27 cellular contexts compared by ENCODE assay signal in the genomic region with DNA sequence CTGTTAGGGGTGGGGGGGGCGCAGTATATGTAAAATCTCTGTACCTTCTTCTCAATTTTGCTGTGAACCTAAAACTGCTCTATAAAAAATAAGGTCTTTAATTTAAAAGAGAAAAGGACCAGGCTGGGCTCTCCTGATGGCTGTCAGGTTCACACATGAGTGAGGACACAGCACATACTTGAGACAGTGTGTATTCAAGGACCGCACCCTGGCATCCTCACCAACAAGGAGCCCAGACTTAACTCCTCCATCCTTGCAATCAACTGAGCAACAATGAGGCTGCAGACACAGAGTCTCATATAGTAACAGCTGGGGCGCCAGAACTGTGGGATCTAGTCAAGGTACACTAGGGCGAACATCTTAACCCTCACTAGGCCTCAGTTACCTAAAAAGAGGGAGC. TPM values are rescaled to one million over a fixed set of nuclear protein-coding genes. Genes with fewer than 3 reads are reported as not detected.
DNase-seq lines count a peak whose midpoint lies in the region; ATAC-seq and TF ChIP-seq lines count a peak whose summit lies in the region.
"Had no signal": no experiment of that assay in that cellular context is flagged by ENCODE, and none has a peak within 500 bp of the region (broad histone marks: within the 10 kb centered on the region; RNA-seq: fewer than 3 reads in every experiment).

No MANE protein-coding gene starts in this region.

- H3K27ac Mint-ChIP-seq in MCF 10A (ENCODE audit: low read depth, unreplicated experiment) = peak overlapping the region; percentile 78
- H3K27ac Mint-ChIP-seq in memory B cell = peak overlapping the region; percentile 62
- H3K27ac Mint-ChIP-seq: activated naive CD4-positive, alpha-beta T cell treated with anti-CD3 and anti-CD28 coated beads, Interleukin-2, amount 10 ng/mL, durations not matched to agents 7 days and 5 days had no signal

- H3K36me3 ChIP-seq in breast epithelium (no peaks in the 10 kb centered on the region), RWPE2 (ENCODE audit: low read depth) (peaks cover 70% of the 10 kb centered on the region), subcutaneous abdominal adipose tissue (ENCODE audit: control insufficient read depth in 5 of 5, insufficient read depth in 5 of 5, low read length in 5 of 5) (peaks cover 0 to 53% (median 16%) of the 10 kb centered on the region in 5 donors)
- H3K36me3 ChIP-seq: colonic mucosa, prostate gland had no signal

- peaks cover 47% of the 10 kb centered on the region for H3K4me1 Mint-ChIP-seq in MCF 10A (ENCODE audit: insufficient read depth, unreplicated experiment)
- H3K4me1 Mint-ChIP-seq in memory B cell = peaks cover 63% of the 10 kb centered on the region

- intact Hi-C loops in MCF 10A (cut with micrococcal nuclease) (no loop called here), breast epithelium (cut with DNase I; ENCODE audit: low total_unique reads) (no loop called here)

- H3K9me3 ChIP-seq in breast epithelium (no peaks in the 10 kb centered on the region), RWPE2 (ENCODE audit: severe bottlenecking) (no peaks in the 10 kb centered on the region), subcutaneous abdominal adipose tissue (ENCODE audit: control insufficient read depth in 5 of 5, low read length in 5 of 5) (no peaks in the 10 kb centered on the region)
- H3K9me3 ChIP-seq: Caco-2, colonic mucosa, esophagus muscularis mucosa, prostate gland had no signal

- H3K4me3 Mint-ChIP-seq in MCF 10A (ENCODE audit: unreplicated experiment) (no peak overlapping the region), memory B cell (no peak overlapping the region)
- H3K4me3 Mint-ChIP-seq: activated naive CD4-positive, alpha-beta T cell treated with anti-CD3 and anti-CD28 coated beads, Interleukin-2, amount 10 ng/mL, durations not matched to agents 7 days and 5 days; H9; immature natural killer cell had no signal

- no peaks in the 10 kb centered on the region for H3K4me1 ChIP-seq in breast epithelium
- peaks cover 26% of the 10 kb centered on the region for H3K4me1 ChIP-seq in RWPE2 (ENCODE audit: insufficient read depth, poor library complexity, severe bottlenecking)
- H3K4me1 ChIP-seq in subcutaneous abdominal adipose tissue (ENCODE audit: control insufficient read depth in 5 of 5, insufficient read depth in 5 of 5, low read length in 5 of 5) = peaks cover 18 to 69% (median 65%) of the 10 kb centered on the region in 5 donors
- H3K4me1 ChIP-seq: prostate gland had no signal

- no peak for TF ChIP-seq CTCF in MCF 10A (IDR thresholded peaks at IDR 0.05; ENCODE audit: unreplicated experiment)
- no peak for TF ChIP-seq CTCF in breast epithelium (IDR thresholded peaks at IDR 0.05)
- no peak for TF ChIP-seq CTCF in RWPE2 (IDR thresholded peaks at IDR 0.05; ENCODE audit: poor library complexity, severe bottlenecking)

- no TSS peak for BruUV-seq in MCF 10A (replicated peaks; lab: Mats Ljungman, UMichigan)

- H3K27me3 ChIP-seq in breast epithelium = no peaks in the 10 kb centered on the region
- no peaks in the 10 kb centered on the region for H3K27me3 ChIP-seq in RWPE2 (ENCODE audit: insufficient read depth, poor library complexity, severe bottlenecking)
- peaks cover 0 to 2% (median 0%) of the 10 kb centered on the region in 5 donors for H3K27me3 ChIP-seq in subcutaneous abdominal adipose tissue (ENCODE audit: control insufficient read depth in 5 of 5, insufficient read depth in 4 of 5, low read length in 5 of 5)
- H3K27me3 ChIP-seq: BLaER1, colonic mucosa, esophagus muscularis mucosa had no signal

- H3K4me3 ChIP-seq in breast epithelium = no peak overlapping the region
- no peak overlapping the region for H3K4me3 ChIP-seq in RWPE2 (ENCODE audit: severe bottlenecking)
- no peak overlapping the region for H3K4me3 ChIP-seq in subcutaneous abdominal adipose tissue (ENCODE audit: low read depth in 1 of 5, low read length in 5 of 5)
- H3K4me3 ChIP-seq: BLaER1, colonic mucosa, esophagus muscularis mucosa, prostate gland had no signal

- H3K36me3 Mint-ChIP-seq in MCF 10A (ENCODE audit: insufficient read depth, unreplicated experiment) = peaks cover 74% of the 10 kb centered on the region
- H3K36me3 Mint-ChIP-seq in memory B cell = peaks cover 15% of the 10 kb centered on the region

- H3K9me3 Mint-ChIP-seq in MCF 10A (ENCODE audit: unreplicated experiment) (no peaks in the 10 kb centered on the region), memory B cell (no peaks in the 10 kb centered on the region)
- H3K9me3 Mint-ChIP-seq: activated naive CD4-positive, alpha-beta T cell treated with anti-CD3 and anti-CD28 coated beads, Interleukin-2, amount 10 ng/mL, durations not matched to agents 7 days and 5 days; H9; immature natural killer cell had no signal

- POLR2A ChIA-PET in MCF 10A (lab: Yijun Ruan, JAX) = interaction anchor here (0.9 to 6.0 kb wide), 3 partner anchors 9 to 182 kb away, joined by 4 to 57 read pairs (median 6); partner anchors contain the start of genes GM2A and TNIP1

- H3K27ac ChIP-seq in breast epithelium (no peak overlapping the region), RWPE2 (ENCODE audit: poor library complexity, severe bottlenecking) (peak overlapping the region; percentile 84), subcutaneous abdominal adipose tissue (ENCODE audit: low read depth, low read length) (peak overlapping the region; percentile 30)
- H3K27ac ChIP-seq: BLaER1, colonic mucosa, esophagus muscularis mucosa, prostate gland had no signal

- DNase-seq in MCF 10A (ENCODE audit: unreplicated experiment) = no peak
- no peak for DNase-seq in breast epithelium (ENCODE audit: low spot score in 2 of 2)
- DNase-seq in RWPE2 (ENCODE audit: low spot score) = no peak
- DNase-seq in memory B cell (ENCODE audit: low spot score in 2 of 2) = no peak
- no peak for DNase-seq in HuH-7 (ENCODE audit: low spot score)
- DNase-seq: activated CD4-positive, alpha-beta T cell treated with anti-CD3 and anti-CD28 coated beads for 1 hour; activated CD8-positive, alpha-beta memory T cell treated with anti-CD3 and anti-CD28 coated beads for 24 hours; activated naive CD4-positive, alpha-beta T cell treated with anti-CD3 and anti-CD28 coated beads, Interleukin-2, amount 10 ng/mL, durations not matched to agents 7 days and 5 days; Caco-2; colonic mucosa; DMS79; foreskin melanocyte; GF-D8; H9; hypothalamus; immature natural killer cell; KBM-7; MM.1S; NCI-H2081; NCI-H2227 treated with DMSO at 0.1 percent for 48 hours; T-helper 2 cell had no signal

- CTCF ChIA-PET in MCF 10A (lab: Yijun Ruan, JAX) = interaction anchor here (0.6 to 40.7 kb wide), 13 partner anchors 8 to 511 kb away, joined by 3 to 1587 read pairs (median 3); partner anchors contain the start of genes IRGM, SMIM3 and TNIP1

- no peak for TF ChIP-seq POLR2A in breast epithelium (IDR thresholded peaks at IDR 0.05)

- H3K27me3 Mint-ChIP-seq in MCF 10A (ENCODE audit: insufficient read depth, unreplicated experiment) (no peaks in the 10 kb centered on the region), memory B cell (no peaks in the 10 kb centered on the region)
- H3K27me3 Mint-ChIP-seq: activated naive CD4-positive, alpha-beta T cell treated with anti-CD3 and anti-CD28 coated beads, Interleukin-2, amount 10 ng/mL, durations not matched to agents 7 days and 5 days had no signal

- ATAC-seq in RWPE2 (ENCODE audit: low read depth) (no peak), memory B cell (ENCODE audit: low read depth) (no peak), GM18870 (IDR thresholded peaks at IDR 0.05; ENCODE audit: unreplicated experiment) (no peak), HG02852 (IDR thresholded peaks at IDR 0.05; ENCODE audit: unreplicated experiment) (no peak)

- no peak overlapping the region for H3K9ac ChIP-seq in subcutaneous abdominal adipose tissue (ENCODE audit: low read length in 5 of 5)
- H3K9ac ChIP-seq: BLaER1 had no signal

RNA-seq across cellular contexts. Expression of gene TNIP1, which starts 9.8 kb away (rescaled TPM):
- total RNA-seq in MCF 10A (2022) = 246 and 342 TPM in 2 replicates
- 100 to 1,000 TPM in 1 of 3 donors, 10 to 100 TPM in 2; 65.3 to 221 (median 91.8) TPM for total RNA-seq in breast epithelium

RNA-seq across cellular contexts. Expression of gene GPX3, which starts 50.6 kb away (rescaled TPM):
- not detected in 2 replicates for total RNA-seq in MCF 10A (2022)
- total RNA-seq in breast epithelium = 1,000 to 10,000 TPM; 1,215 to 5,290 (median 2,830) TPM

Comparison
In these comparisons a context has a peak if more than half of its experiments do, and no peak if none do; other contexts are left out.
1. RNA of gene GPX3, which starts 50.6 kb away (total RNA-seq): 1,215 to 5,290 TPM in breast epithelium; not detected in MCF 10A; every median in the first group is over 1,000 times any median in the second.
2. H3K27ac ChIP-seq: peak in RWPE2 (single experiment) and subcutaneous abdominal adipose tissue (single experiment); none in breast epithelium (0 of 2).